1 cellular context compared by ENCODE assay signal in genomic region chr6:125155344-125155743, GRCh38.
TF ChIP-seq lines count a peak whose summit lies in the region.

No MANE protein-coding gene starts in this region.

TF ChIP-seq in K562, 482 proteins besides CTCF, POLR2A, EP300 and RAD21:
- TF ChIP-seq NFYB (IDR thresholded peaks at IDR 0.05; ENCODE audit: extremely low read depth, insufficient read length) (no peak), CUX1 (CRISPR knock-in tag; IDR thresholded peaks at IDR 0.05) (no peak), U2AF1 (optimal IDR thresholded peaks at IDR 0.05; ENCODE audit: low read depth, low read length) (no peak), NBN (IDR thresholded peaks at IDR 0.05; ENCODE audit: low read depth) (no peak), HDAC6 (IDR thresholded peaks at IDR 0.05; ENCODE audit: low read depth, low read length) (no peak), LEF1 (IDR thresholded peaks at IDR 0.05) (no peak), KAT2B (IDR thresholded peaks at IDR 0.05; ENCODE audit: low read depth, low read length) (no peak), ZNF699 (CRISPR knock-in tag; IDR thresholded peaks at IDR 0.05; ENCODE audit: insufficient replicate concordance) (no peak), FOS (IDR thresholded peaks at IDR 0.05; ENCODE audit: extremely low read depth, insufficient read length) (no peak), TEAD1 (CRISPR knock-in tag; IDR thresholded peaks at IDR 0.05) (no peak), ZBTB17 (CRISPR knock-in tag; IDR thresholded peaks at IDR 0.05) (no peak), ATF3 (IDR thresholded peaks at IDR 0.05) (no peak), ATF3 (CRISPR knock-in tag; conservative IDR thresholded peaks at IDR 0.05) (no peak)
